In genomic region chr4:152394786-152395185, GRCh38 we compare ENCODE assay signal across 22 cellular contexts.
A peak's percentile ranks its signal among the peaks of the same experiment; 100 is the strongest.
DNase-seq lines count a peak whose midpoint lies in the region; FAIRE-seq and TF ChIP-seq lines count a peak whose summit lies in the region.
"Had no signal": no experiment of that assay in that cellular context is flagged by ENCODE, and none has a peak within 500 bp of the region (broad histone marks: within the 10 kb centered on the region; RNA-seq: fewer than 3 reads in every experiment).

No MANE protein-coding gene starts in this region.

- POLR2A ChIA-PET in A673 (lab: Charles Lee; ENCODE audit: low non-redundant PET), result no interaction called here

- H3K9me3 ChIP-seq in A673 (ENCODE audit: low read depth, low read length, poor library complexity, severe bottlenecking), result no peaks in the 10 kb centered on the region
- peaks cover 0 to under 1% (median 0%) of the 10 kb centered on the region in 11 experiments; a peak in 1 of 22 replicates for H3K9me3 ChIP-seq in BLaER1 treated with 17β-estradiol and CSF1 and Interleukin-3, amounts not matched to agents 10 nM and 100 nM (replicated peaks in 1 of 11)
- no peaks in the 10 kb centered on the region for H3K9me3 ChIP-seq in adrenal gland (replicated peaks in 1 of 3)

- H3K36me3 ChIP-seq in A673 (ENCODE audit: insufficient read depth, low read length, poor library complexity, severe bottlenecking) (no peaks in the 10 kb centered on the region), bronchial epithelial cell (ENCODE audit: control insufficient read depth, insufficient read depth, low read length) (no peaks in the 10 kb centered on the region), adrenal gland (replicated peaks in 1 of 2) (no peaks in the 10 kb centered on the region)
- H3K36me3 ChIP-seq in BLaER1 treated with 17β-estradiol and CSF1 and Interleukin-3, amounts not matched to agents 10 nM and 100 nM, result peaks cover 0 to 60% (median 13%) of the 10 kb centered on the region in 11 experiments; a peak in 14 of 22 replicates

- TF ChIP-seq CTCF in A673 (conservative IDR thresholded peaks at IDR 0.05; ENCODE audit: low read depth, low read length), result no peak
- TF ChIP-seq CTCF in bronchial epithelial cell (IDR thresholded peaks at IDR 0.05; ENCODE audit: insufficient read depth, low read length, severe bottlenecking), result no peak
- TF ChIP-seq CTCF in adrenal gland (IDR thresholded peaks at IDR 0.05), result no peak

- H3K27ac ChIP-seq in A673 (ENCODE audit: low read depth, low read length, poor library complexity, severe bottlenecking), result no peak overlapping the region
- peak overlapping the region in 1 of 11 experiments; percentile 11; a peak in 1 of 22 replicates for H3K27ac ChIP-seq in BLaER1 treated with 17β-estradiol and CSF1 and Interleukin-3, amounts not matched to agents 10 nM and 100 nM
- H3K27ac ChIP-seq in adrenal gland, result no peak overlapping the region

- TF ChIP-seq POLR2A in adrenal gland (IDR thresholded peaks at IDR 0.05), result no peak

- H3K9ac ChIP-seq in BLaER1 treated with 17β-estradiol and CSF1 and Interleukin-3, amounts not matched to agents 10 nM and 100 nM, result no peak overlapping the region

- 74 to 81% (median 76%) methylated on average over 4 of the region's 4 CpGs for whole genome bisulfite sequencing in adrenal gland, 4 donors

- H3K4me2 ChIP-seq in BLaER1 treated with 17β-estradiol and CSF1 and Interleukin-3, amounts not matched to agents 10 nM and 100 nM, result peak overlapping the region in 6 of 11 experiments; percentile 6 to 54 (median 34); a peak in 11 of 22 replicates
- H3K4me2 ChIP-seq: GM23338 had no signal

- H3K4me1 ChIP-seq in A673 (ENCODE audit: insufficient read depth, low read length, poor library complexity, severe bottlenecking), result peaks cover 16% of the 10 kb centered on the region
- peaks cover 11 to 40% (median 18%) of the 10 kb centered on the region in 10 experiments for H3K4me1 ChIP-seq in BLaER1 treated with 17β-estradiol and CSF1 and Interleukin-3, amounts not matched to agents 10 nM and 100 nM
- no peaks in the 10 kb centered on the region for H3K4me1 ChIP-seq in adrenal gland (replicated peaks in 1 of 2)

- intact Hi-C loops in A673 (cut with micrococcal nuclease; ENCODE audit: unreplicated experiment) (no loop called here), adrenal gland (cut with DNase I) (no loop called here)

- FAIRE-seq in GM19239 (lab: Jason Lieb, UNC), result peak; percentile 70
- no peak for FAIRE-seq in bronchial epithelial cell (lab: Jason Lieb, UNC)
- FAIRE-seq: A204.1, G401.6, GM12892, GM18507, H54, HTR-8/SVneo, K562 had no signal

- DNase-seq in A673 (ENCODE audit: low spot score), result peak; percentile 10
- no peak for DNase-seq in GM19239 (ENCODE audit: insufficient read length, low spot score)
- DNase-seq in bronchial epithelial cell (ENCODE audit: low read depth), result peak; percentile 39
- no peak for DNase-seq in DMS53 (lab: John Stamatoyannopoulos, UW)
- DNase-seq in adrenal gland, result no peak
- no peak for DNase-seq in effector CD4-positive, alpha-beta T cell
- DNase-seq: AML-193; CD4-positive, alpha-beta memory T cell; DMS153; DMS79 treated with DMSO at 0.1 percent for 48 hours; EL; HCEC 1CT; IMR-90 had no signal

- CTCF ChIA-PET in A673 (lab: Charles Lee), result no interaction called here

- H3K27me3 ChIP-seq in A673 (replicated peaks; ENCODE audit: insufficient read depth, low read depth, low read length, poor library complexity) (no peaks in the 10 kb centered on the region), bronchial epithelial cell (ENCODE audit: control insufficient read depth, insufficient read depth, low read length) (no peaks in the 10 kb centered on the region), adrenal gland (no peaks in the 10 kb centered on the region)
- no peaks in the 10 kb centered on the region for H3K27me3 ChIP-seq in BLaER1 treated with 17β-estradiol and CSF1 and Interleukin-3, amounts not matched to agents 10 nM and 100 nM

- H3K4me3 ChIP-seq in A673 (ENCODE audit: low read depth, low read length, poor library complexity, severe bottlenecking), result no peak overlapping the region
- H3K4me3 ChIP-seq in BLaER1 treated with 17β-estradiol and CSF1 and Interleukin-3, amounts not matched to agents 10 nM and 100 nM, result no peak overlapping the region
- no peak overlapping the region for H3K4me3 ChIP-seq in bronchial epithelial cell (ENCODE audit: low read depth, low read length)
- no peak overlapping the region for H3K4me3 ChIP-seq in adrenal gland
- H3K4me3 ChIP-seq: GM23338, K562 had no signal

- H4K20me1 ChIP-seq in BLaER1 treated with 17β-estradiol and CSF1 and Interleukin-3, amounts not matched to agents 10 nM and 100 nM, result peaks cover 0 to 40% (median 7%) of the 10 kb centered on the region in 11 experiments; a peak in 8 of 22 replicates

- no TSS peak for BruUV-seq in A673 (replicated peaks; lab: Mats Ljungman, UMichigan)

Comparison
In these comparisons a context has a peak if more than half of its experiments do, and no peak if none do; other contexts are left out.
1. DNase-seq: peak in A673 (single experiment) and bronchial epithelial cell (single experiment); none in GM19239 (single experiment), DMS53 (single experiment), adrenal gland (0 of 7) and effector CD4-positive, alpha-beta T cell (single experiment).